In the genomic region with DNA sequence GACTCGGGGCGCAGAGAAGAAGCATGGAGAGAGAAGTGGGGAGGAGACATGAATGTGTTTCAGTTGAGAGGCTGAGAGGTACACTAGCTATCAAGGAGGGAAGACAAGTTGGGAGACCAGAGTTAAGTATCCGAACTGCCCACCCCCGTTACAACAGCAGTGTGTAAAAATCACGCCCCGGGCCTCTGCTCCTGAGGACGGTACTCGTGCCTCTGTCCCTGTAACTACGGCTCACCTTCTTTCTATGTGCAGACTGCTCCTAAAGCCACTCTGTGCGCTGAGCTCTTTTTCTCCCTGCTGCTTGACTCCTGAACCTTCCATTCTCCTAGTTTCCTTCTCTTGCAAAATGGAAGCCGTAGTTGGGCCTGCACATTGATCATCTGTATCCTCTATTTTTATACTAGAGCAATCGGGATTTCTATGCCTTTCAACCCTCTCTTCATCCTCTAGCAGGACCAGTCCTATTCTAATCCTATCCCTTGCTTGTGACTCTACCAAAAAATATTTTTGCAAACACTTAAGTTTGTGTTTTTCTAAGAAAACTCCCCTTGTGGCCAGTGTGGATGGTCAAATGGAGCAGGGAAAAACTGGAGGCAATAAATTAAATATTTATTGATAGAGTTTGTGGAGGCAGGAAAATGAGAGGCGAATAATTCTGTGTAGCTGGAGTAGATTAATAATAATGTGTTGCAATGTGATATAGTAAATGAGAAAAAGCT, we compare ENCODE assay signal across 2 cellular contexts.
TF ChIP-seq lines count a peak whose summit lies in the region.

No MANE protein-coding gene starts in this region.

TF ChIP-seq in GM12878, 131 proteins besides CTCF, POLR2A, EP300 and RAD21:
- TF ChIP-seq WRNIP1 (IDR thresholded peaks at IDR 0.05; ENCODE audit: borderline replicate concordance, low read depth, low read length) = 0 out of 2 replicates have a peak, but pooled peaks have one; percentile 71
- TF ChIP-seq, protein P1, sequence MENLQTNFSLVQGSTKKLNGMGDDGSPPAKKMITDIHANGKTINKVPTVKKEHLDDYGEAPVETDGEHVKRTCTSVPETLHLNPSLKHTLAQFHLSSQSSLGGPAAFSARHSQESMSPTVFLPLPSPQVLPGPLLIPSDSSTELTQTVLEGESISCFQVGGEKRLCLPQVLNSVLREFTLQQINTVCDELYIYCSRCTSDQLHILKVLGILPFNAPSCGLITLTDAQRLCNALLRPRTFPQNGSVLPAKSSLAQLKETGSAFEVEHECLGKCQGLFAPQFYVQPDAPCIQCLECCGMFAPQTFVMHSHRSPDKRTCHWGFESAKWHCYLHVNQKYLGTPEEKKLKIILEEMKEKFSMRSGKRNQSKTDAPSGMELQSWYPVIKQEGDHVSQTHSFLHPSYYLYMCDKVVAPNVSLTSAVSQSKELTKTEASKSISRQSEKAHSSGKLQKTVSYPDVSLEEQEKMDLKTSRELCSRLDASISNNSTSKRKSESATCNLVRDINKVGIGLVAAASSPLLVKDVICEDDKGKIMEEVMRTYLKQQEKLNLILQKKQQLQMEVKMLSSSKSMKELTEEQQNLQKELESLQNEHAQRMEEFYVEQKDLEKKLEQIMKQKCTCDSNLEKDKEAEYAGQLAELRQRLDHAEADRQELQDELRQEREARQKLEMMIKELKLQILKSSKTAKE (IDR thresholded peaks at IDR 0.05; ENCODE audit: low read depth, poor library complexity, severe bottlenecking) = no peak
- TF ChIP-seq EED (IDR thresholded peaks at IDR 0.05; ENCODE audit: low read depth) = no peak
- 0 out of 2 replicates have a peak, but pooled peaks have one; percentile 15 for TF ChIP-seq ZNF207 (IDR thresholded peaks at IDR 0.05; ENCODE audit: borderline replicate concordance)
- TF ChIP-seq YY1 (IDR thresholded peaks at IDR 0.05; ENCODE audit: low read depth, low read length) = peak; percentile 47; the same call in 1 of the 2 replicates
- TF ChIP-seq ZNF622 (IDR thresholded peaks at IDR 0.05) = no peak
- no peak for TF ChIP-seq POU2F2 (IDR thresholded peaks at IDR 0.05; ENCODE audit: borderline replicate concordance, low read depth, low read length)
- TF ChIP-seq GABPA (IDR thresholded peaks at IDR 0.05; ENCODE audit: low read depth) = no peak
- TF ChIP-seq RELA (IDR thresholded peaks at IDR 0.05; ENCODE audit: borderline replicate concordance, partially characterized antibody) = no peak
- TF ChIP-seq ZNF217 (IDR thresholded peaks at IDR 0.05) = no peak
- TF ChIP-seq IKZF2 (IDR thresholded peaks at IDR 0.05) = no peak
- no peak for TF ChIP-seq NFIC (IDR thresholded peaks at IDR 0.05; ENCODE audit: low read depth, low read length)
- TF ChIP-seq KAT2A (conservative IDR thresholded peaks at IDR 0.05; ENCODE audit: control insufficient read depth, low read depth, low read length) = no peak
- no peak for TF ChIP-seq NFYA (IDR thresholded peaks at IDR 0.05; ENCODE audit: borderline replicate concordance, low read depth, low read length)
- TF ChIP-seq SMC3 (IDR thresholded peaks at IDR 0.05; ENCODE audit: borderline replicate concordance, low read length) = no peak
- peak; percentile 23 for TF ChIP-seq MYC (IDR thresholded peaks at IDR 0.05; ENCODE audit: insufficient read depth, insufficient read length, insufficient replicate concordance, low read length, severe bottlenecking)
- no peak for TF ChIP-seq BMI1 (IDR thresholded peaks at IDR 0.05; ENCODE audit: borderline replicate concordance)
- TF ChIP-seq ASH2L (IDR thresholded peaks at IDR 0.05; ENCODE audit: borderline replicate concordance, low read depth) = no peak
- TF ChIP-seq MTA2 (IDR thresholded peaks at IDR 0.05; ENCODE audit: low read depth) = no peak
- TF ChIP-seq FOXK2 (IDR thresholded peaks at IDR 0.05) = peak; percentile 41; the same call in 1 of the 2 replicates
- TF ChIP-seq, protein P2, sequence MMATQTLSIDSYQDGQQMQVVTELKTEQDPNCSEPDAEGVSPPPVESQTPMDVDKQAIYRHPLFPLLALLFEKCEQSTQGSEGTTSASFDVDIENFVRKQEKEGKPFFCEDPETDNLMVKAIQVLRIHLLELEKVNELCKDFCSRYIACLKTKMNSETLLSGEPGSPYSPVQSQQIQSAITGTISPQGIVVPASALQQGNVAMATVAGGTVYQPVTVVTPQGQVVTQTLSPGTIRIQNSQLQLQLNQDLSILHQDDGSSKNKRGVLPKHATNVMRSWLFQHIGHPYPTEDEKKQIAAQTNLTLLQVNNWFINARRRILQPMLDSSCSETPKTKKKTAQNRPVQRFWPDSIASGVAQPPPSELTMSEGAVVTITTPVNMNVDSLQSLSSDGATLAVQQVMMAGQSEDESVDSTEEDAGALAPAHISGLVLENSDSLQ (IDR thresholded peaks at IDR 0.05) = no peak
- no peak for TF ChIP-seq FOXM1 (IDR thresholded peaks at IDR 0.05; ENCODE audit: low read depth, low read length)
- no peak for TF ChIP-seq MYB (IDR thresholded peaks at IDR 0.05; ENCODE audit: borderline replicate concordance, low read depth, low read length)

TF ChIP-seq in liver, 16 proteins besides CTCF, POLR2A, EP300 and RAD21 (continued from another document):
- TF ChIP-seq YY1 (IDR thresholded peaks at IDR 0.05) = peak; percentile 68
